24 cellular contexts compared by ENCODE assay signal in genomic region chr22:23523746-23524145, GRCh38. TPM values are rescaled to one million over a fixed set of nuclear protein-coding genes. Genes with fewer than 3 reads are reported as not detected.
A peak's percentile ranks its signal among the peaks of the same experiment; 100 is the strongest.
DNase-seq lines count a peak whose midpoint lies in the region; ATAC-seq, FAIRE-seq and TF ChIP-seq lines count a peak whose summit lies in the region.
"Had no signal": no experiment of that assay in that cellular context is flagged by ENCODE, and none has a peak within 500 bp of the region (broad histone marks: within the 10 kb centered on the region; RNA-seq: fewer than 3 reads in every experiment).

No MANE protein-coding gene starts in this region.

- H3K27ac Mint-ChIP-seq in T-helper 17 cell: peak overlapping the region; percentile 39
- H3K27ac Mint-ChIP-seq: activated naive CD4-positive, alpha-beta T cell treated with anti-CD3 and anti-CD28 coated beads for 36 hours had no signal

- peaks cover 14% of the 10 kb centered on the region for H3K27me3 Mint-ChIP-seq in T-helper 17 cell

- peaks cover 0 to 36% (median 17%) of the 10 kb centered on the region in 7 donors for H3K27me3 ChIP-seq in spleen (replicated peaks in 1 of 7)
- H3K27me3 ChIP-seq in brain microvascular endothelial cell (replicated peaks): no peaks in the 10 kb centered on the region
- H3K27me3 ChIP-seq: right atrium auricular region had no signal

- H3K4me3 Mint-ChIP-seq in T-helper 17 cell: no peak overlapping the region
- H3K4me3 Mint-ChIP-seq: activated naive CD4-positive, alpha-beta T cell treated with anti-CD3 and anti-CD28 coated beads for 36 hours had no signal

- intact Hi-C loops in spleen (cut with DNase I; ENCODE audit: low total_unique reads): no loop called here

- FAIRE-seq in GM12892 (lab: Jason Lieb, UNC): no peak
- FAIRE-seq: K562 had no signal

- DNase-seq in GM12892 (ENCODE audit: insufficient read length) (peak; percentile 2), T-helper 17 cell (no peak), spleen (peak; percentile 38), dedifferentiated amniotic fluid mesenchymal stem cell (ENCODE audit: extremely low spot score) (no peak), brain microvascular endothelial cell (no peak), hippocampal formation (lab: John Stamatoyannopoulos, UW) (no peak), SK-N-DZ (ENCODE audit: low spot score) (no peak)
- DNase-seq: activated naive CD4-positive, alpha-beta T cell treated with anti-CD3 and anti-CD28 coated beads for 36 hours; activated T-cell treated with anti-CD3 and anti-CD28 coated beads, Interleukin-2, amount 50 U/mL, for 48 hours; amniotic stem cell; dermis blood vessel endothelial cell; NCI-H187 treated with DMSO at 0.1 percent for 48 hours; NCI-H2227 treated with DMSO at 0.1 percent for 48 hours; NCI-H748 treated with DMSO at 0.1 percent for 48 hours; occipital lobe; Right ventricle myocardium superior; stimulated activated CD8-positive, alpha-beta memory T cell treated with anti-CD3 and anti-CD28 coated beads, Interleukin-4, amount 100 ng/mL, for 48 hours had no signal

- H3K36me3 ChIP-seq in mesodermal cell (ENCODE audit: control insufficient read depth, insufficient read depth, low read length) (no peaks in the 10 kb centered on the region), spleen (no peaks in the 10 kb centered on the region), brain microvascular endothelial cell (replicated peaks) (no peaks in the 10 kb centered on the region)
- H3K36me3 ChIP-seq: right atrium auricular region had no signal

- 94 to 100% methylated on average over 2 to 4 of the region's 8 CpGs for WGBS in mesodermal cell (ENCODE audit: insufficient coverage in 2 of 2), 2 experiments
- WGBS in spleen, 5 donors: 89 to 93% (median 92%) methylated on average over 8 of the region's 8 CpGs

- H3K4me3 ChIP-seq in mesodermal cell (ENCODE audit: extremely low read depth, insufficient read depth, low read length, poor library complexity, severe bottlenecking) (no peak overlapping the region), spleen (no peak overlapping the region), brain microvascular endothelial cell (ENCODE audit: low read depth, low read length) (no peak overlapping the region)
- H3K4me3 ChIP-seq: K562, right atrium auricular region had no signal

- TF ChIP-seq POLR2A in GM12892 (IDR thresholded peaks at IDR 0.05; ENCODE audit: low read depth, low read length) (no peak), spleen (IDR thresholded peaks at IDR 0.05) (no peak)

- H3K4me1 Mint-ChIP-seq in T-helper 17 cell: peaks cover 10% of the 10 kb centered on the region

- H3K27ac ChIP-seq in mesodermal cell (ENCODE audit: low read depth, low read length, severe bottlenecking): peak overlapping the region; percentile 98
- no peak overlapping the region for H3K27ac ChIP-seq in spleen
- H3K27ac ChIP-seq in brain microvascular endothelial cell: no peak overlapping the region

- ATAC-seq in T-helper 17 cell: no peak
- ATAC-seq: K562 had no signal

- TF ChIP-seq CTCF in spleen (IDR thresholded peaks at IDR 0.05 in 8 of 11, conservative IDR thresholded peaks at IDR 0.05 in 3 of 11) (no peak), brain microvascular endothelial cell (IDR thresholded peaks at IDR 0.05; ENCODE audit: low read depth, low read length, missing control alignments) (no peak)

- H3K9me3 ChIP-seq in T-helper 17 cell (ENCODE audit: control insufficient read depth, low read length, poor library complexity, severe bottlenecking) (no peaks in the 10 kb centered on the region), mesodermal cell (ENCODE audit: control insufficient read depth, low read length) (no peaks in the 10 kb centered on the region), spleen (no peaks in the 10 kb centered on the region)
- H3K9me3 ChIP-seq: right atrium auricular region had no signal

- in situ Hi-C loops in brain microvascular endothelial cell (cut with HindIII; ENCODE audit: low pct_ligation_motif_present, low sequenced_read_pairs): no loop called here

- H3K4me1 ChIP-seq in mesodermal cell (ENCODE audit: control insufficient read depth, insufficient read depth, low read length, poor library complexity, severe bottlenecking) (peaks cover 40% of the 10 kb centered on the region), spleen (peaks cover 3 to 39% (median 30%) of the 10 kb centered on the region in 6 donors)

- peaks cover 2% of the 10 kb centered on the region for H3K36me3 Mint-ChIP-seq in T-helper 17 cell (ENCODE audit: low read depth)

RNA-seq across cellular contexts. Expression of gene IGLL1, which starts 56.3 kb away (rescaled TPM):
- not detected for polyA plus RNA-seq in GM12892 (2012; ENCODE audit: missing spikeins)
- total RNA-seq in T-helper 17 cell: not detected
- polyA plus RNA-seq in mesodermal cell (2013, experiment 1 of 2): not detected
- polyA plus RNA-seq in mesodermal cell (2013, experiment 2 of 2): not detected
- not detected for total RNA-seq in spleen
- polyA plus RNA-seq in spleen: under 1 TPM in 1 of 3 donors, not detected in 2; 0.26 TPM
- not detected in 2 replicates for polyA plus RNA-seq in SK-N-DZ (2014; cell fraction: cytosol; rRNA removed)
- not detected in 2 replicates for polyA plus RNA-seq in SK-N-DZ (2014; cell fraction: nucleus; rRNA removed)
- total RNA-seq: activated CD8-positive, alpha-beta memory T cell treated with anti-CD3 and anti-CD28 coated beads for 36 hours; activated naive CD4-positive, alpha-beta T cell treated with anti-CD3 and anti-CD28 coated beads for 36 hours; dermis blood vessel endothelial cell; H4; occipital lobe; right atrium auricular region; Right ventricle myocardium superior had no signal
- polyA plus RNA-seq: CD14-positive monocyte, liver had no signal

Comparison
In these comparisons a context has a peak if more than half of its experiments do, and no peak if none do; other contexts are left out.
1. DNase-seq: peak in GM12892 (single experiment) and spleen (single experiment); none in T-helper 17 cell (0 of 3), dedifferentiated amniotic fluid mesenchymal stem cell (single experiment), brain microvascular endothelial cell (single experiment), hippocampal formation (0 of 2) and SK-N-DZ (single experiment).